ENCODE assay signal across 22 cellular contexts in the genomic region with DNA sequence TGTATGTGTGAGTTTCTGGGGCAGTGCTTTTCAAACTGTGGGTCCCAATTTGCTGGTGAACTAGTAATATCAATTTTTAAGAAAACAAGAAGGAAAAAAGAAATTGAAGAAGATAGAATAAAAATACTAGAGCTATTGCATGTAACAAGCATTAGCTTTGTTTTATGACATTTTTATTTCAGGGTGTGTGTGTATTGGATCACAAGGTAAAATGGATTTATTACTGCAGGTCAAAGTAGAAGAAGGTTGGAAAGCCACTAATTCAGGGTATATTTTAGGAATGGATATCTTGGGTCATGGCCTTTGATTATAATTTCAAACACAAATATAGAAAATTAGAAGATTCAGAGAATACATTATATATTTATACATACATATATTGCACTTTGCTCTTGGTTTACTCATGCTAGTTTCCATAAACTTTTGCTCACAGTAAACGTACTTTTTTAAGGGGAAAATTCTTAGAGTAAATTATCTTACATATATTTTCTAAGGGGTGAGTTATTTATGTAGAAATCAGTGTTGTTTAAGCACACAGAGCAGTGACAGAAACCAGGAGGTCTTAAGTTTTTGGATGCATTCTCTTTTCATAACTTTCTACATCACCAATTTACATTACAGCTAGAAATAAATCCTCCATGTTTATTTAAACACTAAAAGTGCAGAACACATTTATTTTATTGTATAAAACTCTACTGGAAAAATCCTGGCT. TPM values are rescaled to one million over a fixed set of nuclear protein-coding genes. Genes with fewer than 3 reads are reported as not detected.
DNase-seq lines count a peak whose midpoint lies in the region; ATAC-seq, FAIRE-seq and TF ChIP-seq lines count a peak whose summit lies in the region.
"Had no signal": no experiment of that assay in that cellular context is flagged by ENCODE, and none has a peak within 500 bp of the region (broad histone marks: within the 10 kb centered on the region; RNA-seq: fewer than 3 reads in every experiment).

No MANE protein-coding gene starts in this region.

- 45% methylated on average over 1 of the region's 1 CpG for WGBS in GM12878 (ENCODE audit: insufficient coverage, insufficient replicate concordance, low lambda C conversion rate, missing lambda C conversion rate)
- 19 to 30% (median 23%) methylated on average over 1 of the region's 1 CpG for WGBS in small intestine, 3 donors

- intact Hi-C loops in GM12878 (cut with micrococcal nuclease; ENCODE audit: unreplicated experiment) = no loop called here

- H3K4me1 ChIP-seq in GM23338 (ENCODE audit: insufficient read depth) (peaks cover 16% of the 10 kb centered on the region; the same call in 1 of the 2 replicates), GM12878 (ENCODE audit: control insufficient read depth, insufficient read depth, low read length) (peaks cover 35% of the 10 kb centered on the region), mucosa of rectum (ENCODE audit: control insufficient read depth in 2 of 2, insufficient read depth in 2 of 2, low read length in 2 of 2) (peaks cover 7 to 14% of the 10 kb centered on the region in 2 donors), small intestine (ENCODE audit: control insufficient read depth in 2 of 2, insufficient read depth in 1 of 2, low read depth in 1 of 2, low read length in 1 of 2) (peaks cover 3% of the 10 kb centered on the region in 2 donors)
- H3K4me1 ChIP-seq: BE2C, HAP-1, SJSA1 had no signal

- POLR2A ChIA-PET in GM12878 (lab: Charles Lee) = interaction anchor here (1.5 to 15.6 kb wide), 5 partner anchors 10 to 116 kb away, joined by 3 to 251 read pairs (median 92); a partner anchor contains a TSS

- H3K4me3 ChIP-seq in GM23338 = no peak overlapping the region
- H3K4me3 ChIP-seq in GM12878 = no peak overlapping the region
- peak overlapping the region in 1 of 2 donors; percentile 2 for H3K4me3 ChIP-seq in mucosa of rectum (ENCODE audit: low read length in 2 of 2)
- no peak overlapping the region for H3K4me3 ChIP-seq in small intestine (ENCODE audit: low read depth in 1 of 2, low read length in 2 of 2)
- H3K4me3 ChIP-seq: HAP-1, SJSA1 had no signal

- H3K9me3 ChIP-seq in GM12878 (replicated peaks; ENCODE audit: control insufficient read depth, insufficient read depth, low read length) (no peaks in the 10 kb centered on the region), mucosa of rectum (ENCODE audit: control insufficient read depth in 2 of 2, low read length in 2 of 2) (no peaks in the 10 kb centered on the region), small intestine (ENCODE audit: control insufficient read depth, low read depth) (no peaks in the 10 kb centered on the region)
- H3K9me3 ChIP-seq: BE2C, HAP-1, SJSA1 had no signal

- TF ChIP-seq POLR2A in GM12878 (IDR thresholded peaks at IDR 0.05; ENCODE audit: low read depth, low read length) = no peak

- H3K79me2 ChIP-seq in GM23338 (replicated peaks; ENCODE audit: insufficient read depth) (no peaks in the 10 kb centered on the region), GM12878 (ENCODE audit: control insufficient read depth, insufficient read depth, low read length) (no peaks in the 10 kb centered on the region)

- no peaks in the 10 kb centered on the region; the same call in 1 of the 2 replicates for H3K9me2 ChIP-seq in GM23338 (ENCODE audit: insufficient read depth)

- H3K27ac ChIP-seq in GM23338 (ENCODE audit: low read depth) = no peak overlapping the region
- H3K27ac ChIP-seq in GM12878 (ENCODE audit: control insufficient read depth, insufficient read depth) = peak overlapping the region; percentile 93; the same call in 1 of the 2 replicates
- peak overlapping the region; percentile 45 to 54 for H3K27ac ChIP-seq in mucosa of rectum (ENCODE audit: low read depth in 2 of 2, low read length in 2 of 2)
- peak overlapping the region in 1 of 2 donors; percentile 42 for H3K27ac ChIP-seq in small intestine (ENCODE audit: low read depth in 1 of 2, low read length in 1 of 2)
- H3K27ac ChIP-seq: KMS-11, SJSA1 had no signal

- H3K9ac ChIP-seq in GM12878 (ENCODE audit: control insufficient read depth, insufficient read depth, low read length) (no peak overlapping the region), mucosa of rectum (ENCODE audit: low read depth in 1 of 2, low read length in 2 of 2) (no peak overlapping the region)
- H3K9ac ChIP-seq: KMS-11 had no signal

- H3K27me3 ChIP-seq in GM23338 (ENCODE audit: insufficient read depth) (no peaks in the 10 kb centered on the region), GM12878 (replicated peaks in 1 of 2; ENCODE audit: control insufficient read depth in 2 of 2, insufficient read depth in 2 of 2, low read length in 1 of 2) (no peaks in the 10 kb centered on the region), mucosa of rectum (ENCODE audit: control insufficient read depth in 2 of 2, insufficient read depth in 2 of 2, low read length in 2 of 2) (no peaks in the 10 kb centered on the region), small intestine (ENCODE audit: control insufficient read depth in 2 of 2, insufficient read depth in 2 of 2, low read length in 2 of 2) (no peaks in the 10 kb centered on the region)
- H3K27me3 ChIP-seq: BE2C, SJSA1 had no signal

- no peak for TF ChIP-seq RAD21 in GM12878 (IDR thresholded peaks at IDR 0.05; ENCODE audit: insufficient read depth, low read depth, low read length)

- no peak for DNase-seq in GM23338 (ENCODE audit: low spot score)
- no peak for DNase-seq in GM12878 (ENCODE audit: low read depth, low spot score)
- DNase-seq in small intestine = peak; percentile 58
- no peak for DNase-seq in cerebellum (ENCODE audit: low spot score)
- DNase-seq in NCI-H748 treated with DMSO at 0.1 percent for 48 hours (lab: John Stamatoyannopoulos, UW) = no peak
- DNase-seq: CD4-positive, CD25-positive, alpha-beta regulatory T cell; COR-L47; DMS 273 treated with DMSO at 0.1 percent for 48 hours; NCI-H1436; NCI-H2029; NCI-H446; NCI-H526 treated with DMSO at 0.1 percent for 48 hours; NK-92 treated with Interleukin-12 subunit alpha and Interleukin-12 subunit beta, amount 100 ng/mL, for 24 hours; PC-3 had no signal

- H3K9me3 Mint-ChIP-seq in GM23338 = no peaks in the 10 kb centered on the region

- no peak for FAIRE-seq in GM12878 (lab: Jason Lieb, UNC)
- FAIRE-seq in small intestine (lab: Jason Lieb, UNC) = peak; percentile 47
- FAIRE-seq: A204.1, G401.6 had no signal

- TF ChIP-seq CTCF in GM23338 (conservative IDR thresholded peaks at IDR 0.05; ENCODE audit: low read depth in 2 of 2) = no peak
- no peak for TF ChIP-seq CTCF in GM12878 (IDR thresholded peaks at IDR 0.05 in 2 of 3, conservative IDR thresholded peaks at IDR 0.05 in 1 of 3; ENCODE audit: control insufficient read depth in 2 of 3, extremely low read depth in 1 of 3, insufficient read depth in 1 of 3, low read depth in 3 of 3, low read length in 3 of 3)

- ATAC-seq in GM23338 (no peak), GM12878 (no peak), GM18519 (IDR thresholded peaks at IDR 0.05; ENCODE audit: low FRiP score, unreplicated experiment) (no peak)
- ATAC-seq: PC-3 had no signal

- H3K4me2 ChIP-seq in GM23338 (no peak overlapping the region), GM12878 (ENCODE audit: control insufficient read depth, insufficient read depth) (no peak overlapping the region; the same call in 1 of the 2 replicates)
- H3K4me2 ChIP-seq: KMS-11 had no signal

- peaks cover 3% of the 10 kb centered on the region for H3K27me3 Mint-ChIP-seq in GM23338 (ENCODE audit: insufficient read depth, low read depth, poor library complexity)

- no peaks in the 10 kb centered on the region for H3K36me3 ChIP-seq in GM23338 (ENCODE audit: insufficient read depth)
- H3K36me3 ChIP-seq in GM12878 (ENCODE audit: control insufficient read depth in 2 of 2, insufficient read depth in 2 of 2, low read length in 1 of 2) = no peaks in the 10 kb centered on the region
- no peaks in the 10 kb centered on the region for H3K36me3 ChIP-seq in mucosa of rectum (ENCODE audit: control insufficient read depth in 2 of 2, insufficient read depth in 2 of 2, low read length in 2 of 2)
- H3K36me3 ChIP-seq in small intestine (ENCODE audit: control insufficient read depth in 2 of 2, insufficient read depth in 2 of 2, low read length in 2 of 2) = no peaks in the 10 kb centered on the region
- H3K36me3 ChIP-seq: BE2C, HAP-1, SJSA1 had no signal

- in situ Hi-C loops in GM12878 (cut with MboI) = no loop called here

- BruUV-seq in GM12878 (replicated peaks; lab: Mats Ljungman, UMichigan) = no TSS peak

- H3F3A ChIP-seq in GM23338 (replicated peaks; ENCODE audit: low read depth) = no peaks in the 10 kb centered on the region

- no peak overlapping the region for H3K27ac Mint-ChIP-seq in GM23338
- H3K27ac Mint-ChIP-seq: CD4-positive, CD25-positive, alpha-beta regulatory T cell had no signal

- no peak for TF ChIP-seq EP300 in GM12878 (IDR thresholded peaks at IDR 0.05; ENCODE audit: borderline replicate concordance in 1 of 2, control insufficient read depth in 1 of 2, low read depth in 2 of 2, low read length in 2 of 2)

- SMC1A ChIA-PET in GM12878 (lab: Charles Lee; ENCODE audit: uncharacterized antibody, unreplicated experiment) = interaction anchor here (0.7 to 17.6 kb wide), 12 partner anchors 10 to 117 kb away, joined by 3 to 303 read pairs (median 7); a partner anchor contains a TSS

- H2AFZ ChIP-seq in GM23338 (peak overlapping the region; percentile 75; the same call in 1 of the 2 replicates), GM12878 (ENCODE audit: control insufficient read depth, low read depth, low read length) (no peak overlapping the region)

- no peak overlapping the region for H3K4me3 Mint-ChIP-seq in GM23338
- H3K4me3 Mint-ChIP-seq: CD4-positive, CD25-positive, alpha-beta regulatory T cell had no signal

- CTCF ChIA-PET in GM12878 (lab: Yijun Ruan, JAX) = interaction anchor here (1.0 to 6.3 kb wide), 10 partner anchors 8 to 133 kb away, joined by 3 to 38 read pairs (median 8); a partner anchor contains a TSS

- H4K20me1 ChIP-seq in GM23338 (replicated peaks; ENCODE audit: insufficient read depth) = no peaks in the 10 kb centered on the region
- H4K20me1 ChIP-seq in GM12878 (ENCODE audit: control insufficient read depth, insufficient read depth) = no peaks in the 10 kb centered on the region

- H3K36me3 Mint-ChIP-seq in GM23338 (ENCODE audit: low read depth) = no peaks in the 10 kb centered on the region
- H3K36me3 Mint-ChIP-seq: CD4-positive, CD25-positive, alpha-beta regulatory T cell had no signal

- RAD21 ChIA-PET in GM12878 (lab: Charles Lee; ENCODE audit: unreplicated experiment) = interaction anchor here (1.1 to 15.8 kb wide), 8 partner anchors 8 to 114 kb away, joined by 3 to 446 read pairs (median 10); a partner anchor contains a TSS

- H3K4me1 Mint-ChIP-seq in GM23338 = peaks cover 9% of the 10 kb centered on the region
- H3K4me1 Mint-ChIP-seq: CD4-positive, CD25-positive, alpha-beta regulatory T cell had no signal

RNA-seq across cellular contexts. Expression of a gene that starts 34.5 kb away (rescaled TPM):
- 34.1 and 42.8 TPM in 2 replicates for total RNA-seq in GM23338 (2014; rRNA removed; shearing (Covaris generic))
- polyA plus RNA-seq in GM23338 (2016; fragmentation: Nextera tagmentation; extraction: Ambion mirVana) (26.4 and 29.8 TPM in 2 replicates), GM12878 (2011; rRNA removed) (124 and 181 TPM in 2 replicates), GM12878 (2014; fragmentation: Illumina TruSeq; extraction: Trizol) (55.7 and 77.5 TPM in 2 replicates), GM12878 (2014; fragmentation: Nextera tagmentation; extraction: Ambion mirVana) (10 to 100 TPM; 49.0 to 58.6 TPM), GM12878 (2014; rRNA removed) (40.3 and 45.0 TPM in 2 replicates), GM12878 (2016; fragmentation: Nextera tagmentation; extraction: Ambion mirVana) (10 to 100 TPM; 29.0 to 29.8 TPM), small intestine (100 to 1,000 TPM in 1 of 3 donors, 10 to 100 TPM in 2; 27.6 to 101 (median 80.2) TPM)
- total RNA-seq in GM12878 (2013; cell fraction: nucleolus; rRNA removed) = 212 and 214 TPM in 2 replicates
- total RNA-seq in GM12878 (2014; rRNA removed) (16.8 and 25.3 TPM in 2 replicates), GM12878 (2014; rRNA removed; fragmentation: Illumina TruSeq; extraction: Trizol) (35.1 and 35.3 TPM in 2 replicates), GM12878 (2021) (66.2 and 73.1 TPM in 2 replicates), cerebellum (68.1 TPM)
- polyA plus RNA-seq in GM12878 (2011; ENCODE audit: low read depth) = 48.8 TPM
- polyA plus RNA-seq in GM12878 (2011; cell fraction: cytosol; rRNA removed) = 29.7 and 36.5 TPM in 2 replicates
- polyA plus RNA-seq in GM12878 (2011; cell fraction: nucleus; rRNA removed) = 131 and 153 TPM in 2 replicates
- polyA plus RNA-seq in GM12878 (2012) = 60.8 and 61.6 TPM in 2 replicates
- 140 and 261 TPM in 2 replicates for polyA minus RNA-seq in GM12878 (2011; rRNA and poly(A)+ RNA removed)
- 37.6 and 52.6 TPM in 2 replicates for polyA minus RNA-seq in GM12878 (2011; cell fraction: cytosol; rRNA and poly(A)+ RNA removed)
- polyA minus RNA-seq in GM12878 (2011; cell fraction: nucleus; rRNA and poly(A)+ RNA removed) = 44.7 and 63.4 TPM in 2 replicates

RNA-seq across cellular contexts. Expression of a gene that starts 49.4 kb away (rescaled TPM):
- 39.3 and 46.4 TPM in 2 replicates for total RNA-seq in GM23338 (2014; rRNA removed; shearing (Covaris generic))
- polyA plus RNA-seq in GM23338 (2016; fragmentation: Nextera tagmentation; extraction: Ambion mirVana) (34.4 and 39.4 TPM in 2 replicates), GM12878 (2011; rRNA removed) (55.0 and 56.9 TPM in 2 replicates), GM12878 (2014; fragmentation: Illumina TruSeq; extraction: Trizol) (63.6 and 85.6 TPM in 2 replicates), GM12878 (2014; fragmentation: Nextera tagmentation; extraction: Ambion mirVana) (10 to 100 TPM; 59.1 to 66.1 TPM), GM12878 (2014; rRNA removed) (56.6 and 60.8 TPM in 2 replicates), GM12878 (2016; fragmentation: Nextera tagmentation; extraction: Ambion mirVana) (10 to 100 TPM; 98.0 to 99.8 TPM), small intestine (100 to 1,000 TPM in 1 of 3 donors, 10 to 100 TPM in 2; 78.7 to 165 (median 99.2) TPM)
- total RNA-seq in GM12878 (2013; cell fraction: nucleolus; rRNA removed) = 83.0 and 83.5 TPM in 2 replicates
- total RNA-seq in GM12878 (2014; rRNA removed) (74.0 and 75.8 TPM in 2 replicates), GM12878 (2014; rRNA removed; fragmentation: Illumina TruSeq; extraction: Trizol) (58.5 and 59.1 TPM in 2 replicates), GM12878 (2021) (58.8 and 60.7 TPM in 2 replicates), cerebellum (48.2 TPM)
- polyA plus RNA-seq in GM12878 (2011; ENCODE audit: low read depth) = 51.5 TPM
- polyA plus RNA-seq in GM12878 (2011; cell fraction: cytosol; rRNA removed) = 39.1 and 39.5 TPM in 2 replicates
- polyA plus RNA-seq in GM12878 (2011; cell fraction: nucleus; rRNA removed) = 30.7 and 34.7 TPM in 2 replicates
- polyA plus RNA-seq in GM12878 (2012) = 54.3 and 60.3 TPM in 2 replicates
- polyA minus RNA-seq in GM12878 (2011; rRNA and poly(A)+ RNA removed) = 25.6 and 33.3 TPM in 2 replicates
- 11.8 and 18.3 TPM in 2 replicates for polyA minus RNA-seq in GM12878 (2011; cell fraction: cytosol; rRNA and poly(A)+ RNA removed)
- polyA minus RNA-seq in GM12878 (2011; cell fraction: nucleus; rRNA and poly(A)+ RNA removed) = 25.0 and 32.4 TPM in 2 replicates
